In genomic region chr2:62032096-62032495, GRCh38 we compare ENCODE assay signal across 1 cellular context.
TF ChIP-seq lines count a peak whose summit lies in the region.

No MANE protein-coding gene starts in this region.

TF ChIP-seq in Ishikawa, 13 proteins besides CTCF, POLR2A, EP300 and RAD21 (continued from another document):
- peak; percentile 52; the same call in 1 of the 2 replicates for TF ChIP-seq USF1 (IDR thresholded peaks at IDR 0.05)
